ENCODE assay signal across 18 cellular contexts in genomic region chr14:30211326-30211725, GRCh38.
DNase-seq lines count a peak whose midpoint lies in the region; TF ChIP-seq lines count a peak whose summit lies in the region.
"Had no signal": no experiment of that assay in that cellular context is flagged by ENCODE, and none has a peak within 500 bp of the region (broad histone marks: within the 10 kb centered on the region; RNA-seq: fewer than 3 reads in every experiment).

No MANE protein-coding gene starts in this region.

- H3K9me3 ChIP-seq in A673 (ENCODE audit: low read depth, low read length, poor library complexity, severe bottlenecking) (no peaks in the 10 kb centered on the region), esophagus squamous epithelium (no peaks in the 10 kb centered on the region)

- TF ChIP-seq CTCF in HFFc6 (IDR thresholded peaks at IDR 0.05) = no peak
- no peak for TF ChIP-seq CTCF in Calu3 (IDR thresholded peaks at IDR 0.05; ENCODE audit: unreplicated experiment)
- no peak for TF ChIP-seq CTCF in A673 (conservative IDR thresholded peaks at IDR 0.05; ENCODE audit: low read depth, low read length)
- no peak for TF ChIP-seq CTCF in esophagus squamous epithelium (IDR thresholded peaks at IDR 0.05)

- no peak for TF ChIP-seq POLR2A in esophagus squamous epithelium (IDR thresholded peaks at IDR 0.05)

- no peaks in the 10 kb centered on the region for H3K36me3 Mint-ChIP-seq in HFFc6 (ENCODE audit: low read depth)
- H3K36me3 Mint-ChIP-seq in Calu3 (ENCODE audit: insufficient read depth, unreplicated experiment) = no peaks in the 10 kb centered on the region

- H3K4me1 Mint-ChIP-seq in HFFc6 (ENCODE audit: low read depth) (peaks cover 31% of the 10 kb centered on the region), Calu3 (ENCODE audit: low read depth, unreplicated experiment) (no peaks in the 10 kb centered on the region)
- H3K4me1 Mint-ChIP-seq: B cell had no signal

- CTCF ChIA-PET in Calu3 (lab: Charles Lee) (no interaction called here), A673 (lab: Charles Lee) (no interaction called here)

- peaks cover 1% of the 10 kb centered on the region; the same call in 1 of the 2 replicates for H3K27me3 Mint-ChIP-seq in HFFc6 (ENCODE audit: insufficient read depth)
- H3K27me3 Mint-ChIP-seq in Calu3 (ENCODE audit: unreplicated experiment) = no peaks in the 10 kb centered on the region
- H3K27me3 Mint-ChIP-seq: B cell; CD4-positive, alpha-beta T cell had no signal

- no peak overlapping the region for H3K4me3 ChIP-seq in A673 (ENCODE audit: low read depth, low read length, poor library complexity, severe bottlenecking)
- no peak overlapping the region for H3K4me3 ChIP-seq in esophagus squamous epithelium

- intact Hi-C loops in Calu3 (cut with micrococcal nuclease; ENCODE audit: unreplicated experiment) (loop anchor here (5.0 to 10.0 kb wide), 2 partner anchors 189 to 1197 kb away; no protein-coding TSS in a partner anchor), A673 (cut with micrococcal nuclease; ENCODE audit: unreplicated experiment) (loop anchor here (5.0 kb wide), 1 partner anchor 284 kb away; the partner anchor contains the start of gene PRKD1), esophagus squamous epithelium (cut with DNase I) (no loop called here)

- H3K27ac ChIP-seq in A673 (ENCODE audit: low read depth, low read length, poor library complexity, severe bottlenecking) = no peak overlapping the region
- H3K27ac ChIP-seq in esophagus squamous epithelium = no peak overlapping the region
- H3K27ac ChIP-seq: RWPE1 had no signal

- no peaks in the 10 kb centered on the region for H3K36me3 ChIP-seq in A673 (ENCODE audit: insufficient read depth, low read length, poor library complexity, severe bottlenecking)
- no peaks in the 10 kb centered on the region for H3K36me3 ChIP-seq in esophagus squamous epithelium

- DNase-seq in AG08395 (ENCODE audit: low spot score) = peak; percentile 56
- DNase-seq in HFFc6 = peak; percentile 27
- peak; percentile 64 for DNase-seq in amniotic epithelial cell (ENCODE audit: low read depth)
- DNase-seq in fibroblast of peridontal ligament (ENCODE audit: extremely low read depth) = peak; percentile 39
- DNase-seq in Calu3 = no peak
- no peak for DNase-seq in activated T-cell treated with anti-CD3 and anti-CD28 coated beads, Interleukin-2, amount 50 U/mL, for 48 hours
- no peak for DNase-seq in A673 (ENCODE audit: low spot score)
- no peak for DNase-seq in esophagus squamous epithelium (lab: John Stamatoyannopoulos, UW)
- DNase-seq: CD4-positive, alpha-beta T cell; DMS79; GF-D8; NCI-H1048; NCI-H2107; NCI-H345; NCI-H526 treated with DMSO at 0.1 percent for 48 hours; NK-92 treated with Interleukin-12 subunit alpha and Interleukin-12 subunit beta, amount 100 ng/mL, for 24 hours had no signal

- H3K9me3 Mint-ChIP-seq in HFFc6 = no peaks in the 10 kb centered on the region
- no peaks in the 10 kb centered on the region for H3K9me3 Mint-ChIP-seq in Calu3 (ENCODE audit: low read depth, unreplicated experiment)

- BruUV-seq in Calu3 (replicated peaks; lab: Mats Ljungman, UMichigan) (no TSS peak), A673 (replicated peaks; lab: Mats Ljungman, UMichigan) (no TSS peak)

- H3K27ac Mint-ChIP-seq in HFFc6 (peak overlapping the region; percentile 27), Calu3 (ENCODE audit: unreplicated experiment) (no peak overlapping the region)
- H3K27ac Mint-ChIP-seq: B cell; CD4-positive, alpha-beta T cell had no signal

- no peaks in the 10 kb centered on the region for H3K27me3 ChIP-seq in A673 (replicated peaks; ENCODE audit: insufficient read depth, low read depth, low read length, poor library complexity)
- H3K27me3 ChIP-seq in esophagus squamous epithelium = no peaks in the 10 kb centered on the region

- H3K4me1 ChIP-seq in A673 (ENCODE audit: insufficient read depth, low read length, poor library complexity, severe bottlenecking) (no peaks in the 10 kb centered on the region), esophagus squamous epithelium (no peaks in the 10 kb centered on the region)

- H3K4me3 Mint-ChIP-seq in HFFc6 (no peak overlapping the region), Calu3 (ENCODE audit: low read depth, unreplicated experiment) (no peak overlapping the region)
- H3K4me3 Mint-ChIP-seq: B cell; CD4-positive, alpha-beta T cell had no signal

- POLR2A ChIA-PET in A673 (lab: Charles Lee; ENCODE audit: low non-redundant PET) = no interaction called here

Comparison
In these comparisons a context has a peak if more than half of its experiments do, and no peak if none do; other contexts are left out.
1. DNase-seq: peak in AG08395 (single experiment), HFFc6 (single experiment), amniotic epithelial cell (single experiment) and fibroblast of peridontal ligament (single experiment); none in Calu3 (single experiment), activated T-cell treated with anti-CD3 and anti-CD28 coated beads, Interleukin-2, amount 50 U/mL, for 48 hours (0 of 2), A673 (single experiment) and esophagus squamous epithelium (single experiment).